12 cellular contexts compared by ENCODE assay signal in the genomic region with DNA sequence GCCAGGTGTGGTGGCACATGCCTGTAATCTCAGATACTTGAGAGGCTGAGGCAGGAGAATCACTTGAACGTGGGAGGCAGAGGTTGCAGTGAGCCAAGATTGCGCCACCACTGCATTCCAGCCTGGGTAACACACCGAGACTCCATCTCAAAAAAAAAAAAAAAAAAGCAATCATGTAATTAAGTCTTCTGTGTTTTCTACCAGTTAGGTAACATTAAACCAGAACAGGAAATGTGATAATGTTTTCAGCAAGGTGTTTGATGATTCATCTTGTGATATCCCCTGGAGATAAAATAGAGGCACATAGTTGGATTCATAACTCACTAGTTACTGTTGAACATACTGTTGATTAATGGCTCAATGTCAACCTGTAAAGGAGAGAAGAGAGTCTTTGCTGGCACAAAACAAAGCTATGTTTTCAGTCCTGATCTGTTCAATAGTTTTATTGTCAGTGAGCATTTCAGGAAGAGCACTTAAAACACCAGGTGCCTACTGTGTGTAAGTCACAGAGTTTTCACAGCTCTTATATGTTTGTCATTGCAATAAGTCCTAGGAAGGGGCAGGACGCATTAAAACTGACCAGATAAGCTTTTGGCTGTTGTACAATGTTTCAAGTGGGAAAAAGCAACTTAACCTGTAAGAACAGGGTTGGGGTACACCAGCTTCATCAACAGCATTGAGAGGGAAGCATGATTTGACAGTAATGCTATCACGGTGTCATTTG. TPM values are rescaled to one million over a fixed set of nuclear protein-coding genes. Genes with fewer than 3 reads are reported as not detected.
A peak's percentile ranks its signal among the peaks of the same experiment; 100 is the strongest.
DNase-seq lines count a peak whose midpoint lies in the region; ATAC-seq and TF ChIP-seq lines count a peak whose summit lies in the region.
"Had no signal": no experiment of that assay in that cellular context is flagged by ENCODE, and none has a peak within 500 bp of the region (broad histone marks: within the 10 kb centered on the region; RNA-seq: fewer than 3 reads in every experiment).

No MANE protein-coding gene starts in this region.

- no peak for TF ChIP-seq RAD21 in Ishikawa (IDR thresholded peaks at IDR 0.05; ENCODE audit: low read depth)

- H3K27ac Mint-ChIP-seq in Calu3 (ENCODE audit: unreplicated experiment): peak overlapping the region; percentile 64
- no peak overlapping the region for H3K27ac Mint-ChIP-seq in activated naive CD8-positive, alpha-beta T cell treated with anti-CD3 and anti-CD28 coated beads for 36 hours
- H3K27ac Mint-ChIP-seq: activated B cell treated with CpG ODN at 0.5 μM for 24 hours had no signal

- DNase-seq in Calu3 (peak; percentile 85), left kidney (ENCODE audit: low read depth, low spot score) (peak; percentile 8), RPMI8226 (no peak), 8988T (no peak)
- no peak for DNase-seq in activated naive CD8-positive, alpha-beta T cell treated with anti-CD3 and anti-CD28 coated beads for 36 hours
- no peak for DNase-seq in stimulated activated CD4-positive, alpha-beta T cell treated with anti-CD3 and anti-CD28 coated beads, Interleukin-12 subunit alpha, Interleukin-12 subunit beta, amount 100 ng/mL, for 4 hours
- DNase-seq: activated B cell treated with CpG ODN at 0.5 μM for 24 hours, NCI-H1105 had no signal

- peaks cover 53% of the 10 kb centered on the region for H3K4me1 Mint-ChIP-seq in Calu3 (ENCODE audit: low read depth, unreplicated experiment)
- peaks cover 18% of the 10 kb centered on the region for H3K4me1 Mint-ChIP-seq in activated naive CD8-positive, alpha-beta T cell treated with anti-CD3 and anti-CD28 coated beads for 36 hours
- H3K4me1 Mint-ChIP-seq: activated B cell treated with CpG ODN at 0.5 μM for 24 hours had no signal

- no TSS peak for BruUV-seq in Calu3 (replicated peaks; lab: Mats Ljungman, UMichigan)

- peaks cover 31% of the 10 kb centered on the region for H3K36me3 Mint-ChIP-seq in Calu3 (ENCODE audit: insufficient read depth, unreplicated experiment)
- H3K36me3 Mint-ChIP-seq in activated naive CD8-positive, alpha-beta T cell treated with anti-CD3 and anti-CD28 coated beads for 36 hours: peaks cover 4% of the 10 kb centered on the region

- CTCF ChIA-PET in Calu3 (lab: Charles Lee): interaction anchor here (0.6 to 3.6 kb wide), 19 partner anchors 10 to 648 kb away, joined by 3 to 61 read pairs (median 6); partner anchors contain the start of genes AHSG and DNAJB11

- ATAC-seq in HG03378 (IDR thresholded peaks at IDR 0.05; ENCODE audit: unreplicated experiment): no peak

- H3K27me3 Mint-ChIP-seq in Calu3 (ENCODE audit: unreplicated experiment): no peaks in the 10 kb centered on the region
- H3K27me3 Mint-ChIP-seq in activated naive CD8-positive, alpha-beta T cell treated with anti-CD3 and anti-CD28 coated beads for 36 hours: no peaks in the 10 kb centered on the region
- H3K27me3 Mint-ChIP-seq: activated B cell treated with CpG ODN at 0.5 μM for 24 hours had no signal

- H3K9me3 Mint-ChIP-seq in Calu3 (ENCODE audit: low read depth, unreplicated experiment): no peaks in the 10 kb centered on the region
- H3K9me3 Mint-ChIP-seq in activated naive CD8-positive, alpha-beta T cell treated with anti-CD3 and anti-CD28 coated beads for 36 hours: no peaks in the 10 kb centered on the region
- H3K9me3 Mint-ChIP-seq: activated B cell treated with CpG ODN at 0.5 μM for 24 hours had no signal

- no peak; the same call in 1 of the 2 replicates for TF ChIP-seq EP300 in Ishikawa (IDR thresholded peaks at IDR 0.05; ENCODE audit: borderline replicate concordance)

- TF ChIP-seq CTCF in Calu3 (IDR thresholded peaks at IDR 0.05; ENCODE audit: unreplicated experiment): no peak

- intact Hi-C loops in Calu3 (cut with micrococcal nuclease; ENCODE audit: unreplicated experiment): loop anchor here (1.0 kb wide), 3 partner anchors 16 to 231 kb away; no protein-coding TSS in a partner anchor

- peak overlapping the region; percentile 36 for H3K4me3 Mint-ChIP-seq in Calu3 (ENCODE audit: low read depth, unreplicated experiment)
- peak overlapping the region; percentile 7 for H3K4me3 Mint-ChIP-seq in activated naive CD8-positive, alpha-beta T cell treated with anti-CD3 and anti-CD28 coated beads for 36 hours
- H3K4me3 Mint-ChIP-seq: activated B cell treated with CpG ODN at 0.5 μM for 24 hours had no signal

TF ChIP-seq in Ishikawa, 13 proteins besides CTCF, POLR2A, EP300 and RAD21:
- peak; percentile 93 for TF ChIP-seq CEBPB (IDR thresholded peaks at IDR 0.05)
- peak; percentile 77 for TF ChIP-seq TEAD4 (IDR thresholded peaks at IDR 0.05)
- TF ChIP-seq, protein P1, sequence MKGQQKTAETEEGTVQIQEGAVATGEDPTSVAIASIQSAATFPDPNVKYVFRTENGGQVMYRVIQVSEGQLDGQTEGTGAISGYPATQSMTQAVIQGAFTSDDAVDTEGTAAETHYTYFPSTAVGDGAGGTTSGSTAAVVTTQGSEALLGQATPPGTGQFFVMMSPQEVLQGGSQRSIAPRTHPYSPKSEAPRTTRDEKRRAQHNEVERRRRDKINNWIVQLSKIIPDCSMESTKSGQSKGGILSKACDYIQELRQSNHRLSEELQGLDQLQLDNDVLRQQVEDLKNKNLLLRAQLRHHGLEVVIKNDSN (IDR thresholded peaks at IDR 0.05): no peak
- no peak for TF ChIP-seq REST (IDR thresholded peaks at IDR 0.05; ENCODE audit: low read depth)
- TF ChIP-seq EGR1 (IDR thresholded peaks at IDR 0.05): 0 out of 2 replicates have a peak, but pooled peaks have one; percentile 25

RNA-seq across cellular contexts. Expression of gene DNAJB11, which starts 19.5 kb away (rescaled TPM):
- total RNA-seq in Calu3 (2022): 171 and 181 TPM in 2 replicates
- total RNA-seq in activated naive CD8-positive, alpha-beta T cell treated with anti-CD3 and anti-CD28 coated beads for 36 hours: 10 to 100 TPM; 51.7 to 53.9 TPM

RNA-seq across cellular contexts. Expression of gene AHSG, which starts 22.8 kb away (rescaled TPM):
- total RNA-seq in Calu3 (2022): 0.24 and 0.39 TPM in 2 replicates
- total RNA-seq in activated naive CD8-positive, alpha-beta T cell treated with anti-CD3 and anti-CD28 coated beads for 36 hours: not detected
- total RNA-seq: activated B cell treated with CpG ODN at 0.5 μM for 24 hours, prostate gland, RPMI7951 had no signal

RNA-seq across cellular contexts. Expression of gene TBCCD1, which starts 22.9 kb away (rescaled TPM):
- total RNA-seq in Calu3 (2022): 21.0 and 25.1 TPM in 2 replicates
- 10 to 100 TPM; 12.7 to 15.4 TPM for total RNA-seq in activated naive CD8-positive, alpha-beta T cell treated with anti-CD3 and anti-CD28 coated beads for 36 hours

RNA-seq across cellular contexts. Expression of gene CRYGS, which starts 45.8 kb away (rescaled TPM):
- total RNA-seq in Calu3 (2022): 7.2 and 9.5 TPM in 2 replicates
- 1 to 10 TPM; 1.7 TPM for total RNA-seq in activated naive CD8-positive, alpha-beta T cell treated with anti-CD3 and anti-CD28 coated beads for 36 hours

RNA-seq across cellular contexts. Expression of gene FETUB, which starts 50.2 kb away (rescaled TPM):
- not detected in 2 replicates for total RNA-seq in Calu3 (2022)
- not detected for total RNA-seq in activated naive CD8-positive, alpha-beta T cell treated with anti-CD3 and anti-CD28 coated beads for 36 hours
- total RNA-seq: activated B cell treated with CpG ODN at 0.5 μM for 24 hours, prostate gland, RPMI7951 had no signal

Comparison
In these comparisons a context has a peak if more than half of its experiments do, and no peak if none do; other contexts are left out.
1. DNase-seq: peak in Calu3 (single experiment) and left kidney (single experiment); none in activated naive CD8-positive, alpha-beta T cell treated with anti-CD3 and anti-CD28 coated beads for 36 hours (single experiment), RPMI8226 (single experiment), 8988T (single experiment) and stimulated activated CD4-positive, alpha-beta T cell treated with anti-CD3 and anti-CD28 coated beads, Interleukin-12 subunit alpha, Interleukin-12 subunit beta, amount 100 ng/mL, for 4 hours (single experiment).